ENCODE assay signal across 8 cellular contexts in the genomic region with DNA sequence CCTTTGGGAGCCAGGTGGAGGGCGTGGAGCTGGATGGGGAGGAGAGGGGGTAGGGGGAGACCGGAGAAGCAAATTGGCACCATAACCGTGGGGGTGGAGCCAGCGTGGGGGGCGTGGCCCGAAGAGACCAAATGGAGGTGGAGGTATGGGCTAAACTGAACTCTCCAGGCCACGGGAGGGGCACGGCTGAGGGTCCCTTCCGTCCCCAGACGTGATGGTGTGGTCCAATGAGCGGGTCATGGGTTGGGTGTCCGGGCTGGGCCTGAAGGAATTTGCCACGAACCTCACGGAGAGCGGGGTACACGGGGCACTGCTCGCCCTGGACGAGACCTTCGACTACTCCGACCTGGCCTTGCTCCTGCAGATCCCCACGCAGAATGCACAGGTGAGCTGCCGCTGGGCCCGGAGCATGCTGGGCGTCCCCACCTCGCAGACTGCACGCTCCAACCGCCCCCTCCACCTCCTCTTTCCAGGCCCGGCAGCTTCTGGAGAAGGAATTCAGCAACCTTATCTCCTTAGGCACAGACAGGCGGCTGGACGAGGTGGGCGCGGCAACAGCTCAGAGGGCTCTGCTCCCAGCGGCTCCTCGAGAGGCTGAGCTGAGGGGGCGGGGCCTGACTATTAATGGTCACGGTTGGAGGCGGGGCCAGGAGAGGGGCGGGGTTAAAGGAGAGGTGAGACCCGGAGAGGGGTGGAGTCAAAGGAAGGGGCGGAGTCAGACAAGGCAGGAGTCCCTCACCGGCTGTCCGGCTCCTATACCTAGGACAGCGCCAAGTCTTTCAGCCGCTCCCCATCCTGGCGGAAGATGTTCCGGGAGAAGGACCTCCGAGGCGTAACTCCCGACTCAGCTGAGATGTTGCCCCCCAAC. TPM values are rescaled to one million over a fixed set of nuclear protein-coding genes. Genes with fewer than 3 reads are reported as not detected.
A peak's percentile ranks its signal among the peaks of the same experiment; 100 is the strongest.
DNase-seq lines count a peak whose midpoint lies in the region; ATAC-seq and TF ChIP-seq lines count a peak whose summit lies in the region.

No MANE protein-coding gene starts in this region.

- DNase-seq in GM20000 (ENCODE audit: low spot score) (peak; percentile 87), NCI-H446 (lab: John Stamatoyannopoulos, UW) (peak; percentile 84 to 96), iPS-NIHi7 (ENCODE audit: extremely low spot score) (peak; percentile 92), smooth muscle cell (lab: John Stamatoyannopoulos, UW; ENCODE audit: unreplicated experiment) (peak; percentile 99)
- DNase-seq in activated CD4-positive, CD25-positive, alpha-beta regulatory T cell treated with anti-CD3 and anti-CD28 coated beads, Interleukin-2, amount 50 U/mL, for 72 hours, result peak; percentile 82
- DNase-seq in central memory CD4-positive, alpha-beta T cell, result peak; percentile 64

- no peaks in the 10 kb centered on the region for H3K9me3 ChIP-seq in smooth muscle cell (replicated peaks; ENCODE audit: low read depth)

- no peak overlapping the region for H2AFZ ChIP-seq in smooth muscle cell (ENCODE audit: low read depth)

- peak overlapping the region; percentile 64 for H3K4me3 ChIP-seq in smooth muscle cell

- H3F3A ChIP-seq in smooth muscle cell (ENCODE audit: low read depth), result peaks cover 12% of the 10 kb centered on the region

- no peaks in the 10 kb centered on the region for H4K20me1 ChIP-seq in smooth muscle cell (ENCODE audit: low read depth)

- no peak overlapping the region for H3K9ac ChIP-seq in smooth muscle cell (ENCODE audit: low read depth)

- no peaks in the 10 kb centered on the region for H3K27me3 ChIP-seq in smooth muscle cell (ENCODE audit: low read depth)

- no peak for ATAC-seq in HG02798 (IDR thresholded peaks at IDR 0.05; ENCODE audit: poor library complexity, unreplicated experiment)

- H3K4me2 ChIP-seq in smooth muscle cell, result peak overlapping the region; percentile 93

- WGBS in smooth muscle cell (ENCODE audit: low lambda C conversion rate), result 2% methylated on average over 45 of the region's 49 CpGs

- TF ChIP-seq CTCF in 22Rv1 (IDR thresholded peaks at IDR 0.05) (no peak), GM20000 (IDR thresholded peaks at IDR 0.05; ENCODE audit: extremely low read depth, missing control alignments) (no peak), smooth muscle cell (IDR thresholded peaks at IDR 0.05; ENCODE audit: borderline replicate concordance, insufficient read depth, poor library complexity, severe bottlenecking) (no peak)

- H3K36me3 ChIP-seq in smooth muscle cell (ENCODE audit: low read depth), result no peaks in the 10 kb centered on the region

- H3K27ac ChIP-seq in 22Rv1 (peak overlapping the region; percentile 100), smooth muscle cell (ENCODE audit: low read depth) (no peak overlapping the region)

- H3K4me1 ChIP-seq in smooth muscle cell (ENCODE audit: low read depth), result peaks cover 14% of the 10 kb centered on the region

- no peaks in the 10 kb centered on the region for H3K79me2 ChIP-seq in smooth muscle cell (ENCODE audit: low read depth)

RNA-seq across cellular contexts. Expression of gene HRC, which starts 6.2 kb away (rescaled TPM):
- 1.1 TPM in 1 of 2 replicates, not detected in the other for total RNA-seq in smooth muscle cell
- polyA plus RNA-seq in smooth muscle cell, result 0.06 and 0.84 TPM in 2 replicates

RNA-seq across cellular contexts. Expression of gene TRPM4, which starts 8.6 kb away (rescaled TPM):
- 15.0 and 27.7 TPM in 2 replicates for total RNA-seq in smooth muscle cell
- 32.1 and 47.0 TPM in 2 replicates for polyA plus RNA-seq in smooth muscle cell

RNA-seq across cellular contexts. Expression of gene PPFIA3, which starts 29.7 kb away (rescaled TPM):
- total RNA-seq in smooth muscle cell, result 3.2 and 10.9 TPM in 2 replicates
- 16.3 and 20.3 TPM in 2 replicates for polyA plus RNA-seq in smooth muscle cell

RNA-seq across cellular contexts. Expression of gene C19orf73, which starts 30.1 kb away (rescaled TPM):
- 0.54 and 2.9 TPM in 2 replicates for total RNA-seq in smooth muscle cell
- polyA plus RNA-seq in smooth muscle cell, result 0.74 and 1.7 TPM in 2 replicates

RNA-seq across cellular contexts. Expression of gene LIN7B, which starts 34.8 kb away (rescaled TPM):
- 11.7 and 16.5 TPM in 2 replicates for total RNA-seq in smooth muscle cell
- polyA plus RNA-seq in smooth muscle cell, result 24.7 and 30.7 TPM in 2 replicates
